In genomic region chr3:11037241-11037873, GRCh38 we compare ENCODE assay signal across 25 cellular contexts. TPM values are rescaled to one million over a fixed set of nuclear protein-coding genes. Genes with fewer than 3 reads are reported as not detected.
A peak's percentile ranks its signal among the peaks of the same experiment; 100 is the strongest.
DNase-seq lines count a peak whose midpoint lies in the region; ATAC-seq and TF ChIP-seq lines count a peak whose summit lies in the region.
"Had no signal": no experiment of that assay in that cellular context is flagged by ENCODE, and none has a peak within 500 bp of the region (broad histone marks: within the 10 kb centered on the region; RNA-seq: fewer than 3 reads in every experiment).

No MANE protein-coding gene starts in this region.

- no peak for TF ChIP-seq CTCF in GM23338 (conservative IDR thresholded peaks at IDR 0.05; ENCODE audit: low read depth in 2 of 2)
- TF ChIP-seq CTCF in dorsolateral prefrontal cortex (IDR thresholded peaks at IDR 0.05 in 54 of 56, conservative IDR thresholded peaks at IDR 0.05 in 2 of 56; ENCODE audit: low read depth in 1 of 56, partially characterized antibody in 56 of 56), result no peak
- TF ChIP-seq CTCF in right lobe of liver (IDR thresholded peaks at IDR 0.05), result no peak

- ATAC-seq in GM23338 (no peak), right lobe of liver (peak in 3 of 4 donors; percentile 30 to 43 (median 32)), HG02884 (IDR thresholded peaks at IDR 0.05; ENCODE audit: unreplicated experiment) (no peak), HG03095 (IDR thresholded peaks at IDR 0.05; ENCODE audit: unreplicated experiment) (no peak)
- ATAC-seq: CD8-positive, alpha-beta T cell; GM12878; HCT116 had no signal

- no peaks in the 10 kb centered on the region for H3K4me1 ChIP-seq in GM23338 (ENCODE audit: insufficient read depth)
- no peaks in the 10 kb centered on the region for H3K4me1 ChIP-seq in right lobe of liver
- H3K4me1 ChIP-seq in subcutaneous abdominal adipose tissue (ENCODE audit: control insufficient read depth in 5 of 5, insufficient read depth in 5 of 5, low read length in 5 of 5), result peaks cover 0 to 13% (median 0%) of the 10 kb centered on the region in 5 donors
- H3K4me1 ChIP-seq: BLaER1 treated with 17β-estradiol and CSF1 and Interleukin-3, amounts not matched to agents 10 nM and 100 nM had no signal

- H3K9me3 ChIP-seq in right lobe of liver, result no peaks in the 10 kb centered on the region
- no peaks in the 10 kb centered on the region for H3K9me3 ChIP-seq in subcutaneous abdominal adipose tissue (ENCODE audit: control insufficient read depth in 5 of 5, low read length in 5 of 5)
- H3K9me3 ChIP-seq: BLaER1 treated with 17β-estradiol and CSF1 and Interleukin-3, amounts not matched to agents 10 nM and 100 nM had no signal

- H3K4me2 ChIP-seq in GM23338, result no peak overlapping the region
- H3K4me2 ChIP-seq: BLaER1 treated with 17β-estradiol and CSF1 and Interleukin-3, amounts not matched to agents 10 nM and 100 nM had no signal

- H3K9me2 ChIP-seq in GM23338 (ENCODE audit: insufficient read depth), result no peaks in the 10 kb centered on the region

- H3K4me3 ChIP-seq in GM23338, result no peak overlapping the region
- H3K4me3 ChIP-seq in dorsolateral prefrontal cortex, result peak overlapping the region in 10 of 59 donors; percentile 1 to 26 (median 12)
- no peak overlapping the region for H3K4me3 ChIP-seq in right lobe of liver
- peak overlapping the region in 3 of 5 donors; percentile 11 to 42 (median 27) for H3K4me3 ChIP-seq in subcutaneous abdominal adipose tissue (ENCODE audit: low read depth in 1 of 5, low read length in 5 of 5)
- H3K4me3 ChIP-seq: BLaER1 treated with 17β-estradiol and CSF1 and Interleukin-3, amounts not matched to agents 10 nM and 100 nM; GM12878; SK-N-MC had no signal

- in situ Hi-C loops in G401 (cut with HindIII; ENCODE audit: low sequenced_read_pairs), result no loop called here

- H3K27me3 Mint-ChIP-seq in GM23338 (ENCODE audit: insufficient read depth, low read depth, poor library complexity), result peaks cover 6% of the 10 kb centered on the region

- no peaks in the 10 kb centered on the region; the same call in 2 of the 3 replicates for H3K9me3 Mint-ChIP-seq in GM23338
- H3K9me3 Mint-ChIP-seq: CD8-positive, alpha-beta T cell had no signal

- no peaks in the 10 kb centered on the region for H3K36me3 ChIP-seq in GM23338 (ENCODE audit: insufficient read depth)
- H3K36me3 ChIP-seq in right lobe of liver, result peaks cover 0 to 22% (median 8%) of the 10 kb centered on the region in 4 donors
- H3K36me3 ChIP-seq in subcutaneous abdominal adipose tissue (ENCODE audit: control insufficient read depth in 5 of 5, insufficient read depth in 5 of 5, low read length in 5 of 5), result no peaks in the 10 kb centered on the region
- H3K36me3 ChIP-seq: BLaER1 treated with 17β-estradiol and CSF1 and Interleukin-3, amounts not matched to agents 10 nM and 100 nM had no signal

- H3K9ac ChIP-seq in subcutaneous abdominal adipose tissue (ENCODE audit: low read length in 5 of 5), result no peak overlapping the region
- H3K9ac ChIP-seq: BLaER1 treated with 17β-estradiol and CSF1 and Interleukin-3, amounts not matched to agents 10 nM and 100 nM had no signal

- no peaks in the 10 kb centered on the region for H3K79me2 ChIP-seq in GM23338 (replicated peaks; ENCODE audit: insufficient read depth)

- H3K27me3 ChIP-seq in GM23338 (ENCODE audit: insufficient read depth) (no peaks in the 10 kb centered on the region), dorsolateral prefrontal cortex (peaks cover 0 to 3% (median 0%) of the 10 kb centered on the region in 45 donors), right lobe of liver (no peaks in the 10 kb centered on the region), subcutaneous abdominal adipose tissue (ENCODE audit: control insufficient read depth in 5 of 5, insufficient read depth in 4 of 5, low read length in 5 of 5) (peaks cover 2 to 38% (median 17%) of the 10 kb centered on the region in 5 donors)
- H3K27me3 ChIP-seq: BLaER1 treated with 17β-estradiol and CSF1 and Interleukin-3, amounts not matched to agents 10 nM and 100 nM had no signal

- intact Hi-C loops in dorsolateral prefrontal cortex (cut with DNase I) (no loop called here), right lobe of liver (cut with DNase I) (no loop called here)

- no peak for TF ChIP-seq POLR2A in right lobe of liver (IDR thresholded peaks at IDR 0.05)

- 52% methylated on average over 23 of the region's 24 CpGs for WGBS in right lobe of liver (ENCODE audit: insufficient coverage, low coverage, low lambda C conversion rate, missing lambda C conversion rate)

- no peaks in the 10 kb centered on the region for H4K20me1 ChIP-seq in GM23338 (replicated peaks; ENCODE audit: insufficient read depth)
- H4K20me1 ChIP-seq: BLaER1 treated with 17β-estradiol and CSF1 and Interleukin-3, amounts not matched to agents 10 nM and 100 nM had no signal

- no peaks in the 10 kb centered on the region; the same call in 2 of the 3 replicates for H3K4me1 Mint-ChIP-seq in GM23338

- no peaks in the 10 kb centered on the region for H3K36me3 Mint-ChIP-seq in GM23338 (ENCODE audit: low read depth)
- H3K36me3 Mint-ChIP-seq: CD8-positive, alpha-beta T cell had no signal

- H3K27ac ChIP-seq in GM23338 (ENCODE audit: low read depth) (no peak overlapping the region), dorsolateral prefrontal cortex (peak overlapping the region in 46 of 59 donors; percentile 12 to 73 (median 43)), right lobe of liver (no peak overlapping the region), subcutaneous abdominal adipose tissue (ENCODE audit: low read depth, low read length) (no peak overlapping the region)
- H3K27ac ChIP-seq: BLaER1 treated with 17β-estradiol and CSF1 and Interleukin-3, amounts not matched to agents 10 nM and 100 nM; SK-N-MC had no signal

- DNase-seq in GM23338 (ENCODE audit: low spot score) (no peak), dorsolateral prefrontal cortex (peak in 6 of 10 donors; percentile 11 to 57 (median 48)), right lobe of liver (no peak), G401 (ENCODE audit: low spot score) (no peak)
- DNase-seq: Calu3; CD8-positive, alpha-beta T cell; GOT3; KBM-7; MV-4-11; NCI-H1417 treated with DMSO at 0.1 percent for 48 hours; NCI-H1930; NCI-H2171 treated with DMSO at 0.1 percent for 48 hours; NCI-H446 treated with DMSO at 0.1 percent for 48 hours; NCI-H748 treated with DMSO at 0.1 percent for 48 hours; OCI-M1; SHP77 had no signal

- H3F3A ChIP-seq in GM23338 (replicated peaks; ENCODE audit: low read depth), result no peaks in the 10 kb centered on the region

- H3K4me3 Mint-ChIP-seq in GM23338, result no peak overlapping the region
- H3K4me3 Mint-ChIP-seq: CD8-positive, alpha-beta T cell had no signal

- H3K27ac Mint-ChIP-seq in GM23338, result no peak overlapping the region
- H3K27ac Mint-ChIP-seq: CD8-positive, alpha-beta T cell had no signal

- H2AFZ ChIP-seq in GM23338, result 0 out of 2 replicates have a peak overlapping the region, but pooled peaks have one; percentile 59

TF ChIP-seq in GM23338, 12 proteins besides CTCF, POLR2A, EP300 and RAD21 (continues in another document):
- no peak for TF ChIP-seq POLR2AphosphoS5 (IDR thresholded peaks at IDR 0.05; ENCODE audit: low read depth)
- TF ChIP-seq EZH2phosphoT487 (IDR thresholded peaks at IDR 0.05; ENCODE audit: unreplicated experiment), result no peak

RNA-seq across cellular contexts. Expression of gene SLC6A1, which starts 44.8 kb away (rescaled TPM):
- 0.16 and 0.28 TPM in 2 replicates for total RNA-seq in GM23338 (2014; rRNA removed; shearing (Covaris generic))
- polyA plus RNA-seq in GM23338 (2016; fragmentation: Nextera tagmentation; extraction: Ambion mirVana), result 0.16 and 0.23 TPM in 2 replicates
- total RNA-seq in dorsolateral prefrontal cortex (100 to 1,000 TPM; 127 to 356 (median 209) TPM), right lobe of liver (10 to 100 TPM; 14.5 to 70.1 (median 37.3) TPM)
- not detected in 2 replicates for total RNA-seq in G401 (2014; rRNA removed; shearing (Covaris generic))
- total RNA-seq: A673; Calu3; CD8-positive, alpha-beta T cell; GM12878; RPMI7951 had no signal
- polyA plus RNA-seq: GM12878 had no signal

Comparison
In these comparisons a context has a peak if more than half of its experiments do, and no peak if none do; other contexts are left out.
1. ATAC-seq: peak in right lobe of liver (3 of 4); none in GM23338 (single experiment), HG02884 (single experiment) and HG03095 (single experiment).
2. DNase-seq: peak in dorsolateral prefrontal cortex (6 of 10); none in GM23338 (single experiment), right lobe of liver (0 of 3) and G401 (single experiment).
3. H3K27ac ChIP-seq: peak in dorsolateral prefrontal cortex (46 of 59); none in GM23338 (single experiment), right lobe of liver (0 of 3) and subcutaneous abdominal adipose tissue (single experiment).
4. H3K4me3 ChIP-seq: peak in subcutaneous abdominal adipose tissue (3 of 5); none in GM23338 (single experiment) and right lobe of liver (0 of 3).
5. RNA of gene SLC6A1, which starts 44.8 kb away (total RNA-seq): 127 to 356 TPM in dorsolateral prefrontal cortex and 14.5 to 70.1 TPM in right lobe of liver; 0.16 to 0.28 TPM in GM23338 and not detected in G401; every median in the first group is over 10 times any median in the second.